11 cellular contexts compared by ENCODE assay signal in the genomic region with DNA sequence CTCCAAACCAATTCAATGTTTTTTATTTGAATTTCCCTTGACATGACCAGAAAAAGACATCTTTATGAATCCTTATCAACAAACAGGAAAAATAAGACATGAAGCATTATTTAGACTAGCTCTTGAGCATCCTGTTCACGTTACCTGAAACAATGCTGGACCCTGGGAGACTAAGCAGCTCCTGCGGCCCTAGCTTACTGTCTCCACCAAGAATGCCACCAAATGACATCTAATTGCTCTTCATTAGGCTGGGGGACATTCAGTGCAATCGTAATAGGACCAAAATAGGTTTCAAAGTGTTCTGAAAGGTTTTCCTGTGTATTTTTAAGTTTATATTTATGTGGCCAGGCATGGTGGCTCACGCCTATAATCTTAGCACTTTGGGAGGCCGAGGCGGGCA. TPM values are rescaled to one million over a fixed set of nuclear protein-coding genes. Genes with fewer than 3 reads are reported as not detected.
DNase-seq lines count a peak whose midpoint lies in the region; ATAC-seq, FAIRE-seq and TF ChIP-seq lines count a peak whose summit lies in the region.
"Had no signal": no experiment of that assay in that cellular context is flagged by ENCODE, and none has a peak within 500 bp of the region (broad histone marks: within the 10 kb centered on the region; RNA-seq: fewer than 3 reads in every experiment).

No MANE protein-coding gene starts in this region.

- no peak for ATAC-seq in activated CD4-positive, CD25-positive, alpha-beta regulatory T cell treated with anti-CD3 and anti-CD28 coated beads, Interleukin-2, amount 50 U/mL, for 24 hours
- ATAC-seq in GM21528 (IDR thresholded peaks at IDR 0.05; ENCODE audit: low FRiP score, unreplicated experiment): no peak

- peaks cover under 1% of the 10 kb centered on the region for H3K36me3 ChIP-seq in astrocyte (ENCODE audit: insufficient read depth, low read length)
- H3K36me3 ChIP-seq in mucosa of rectum (ENCODE audit: control insufficient read depth in 2 of 2, insufficient read depth in 2 of 2, low read length in 2 of 2): peaks cover under 1 to 11% of the 10 kb centered on the region in 2 donors
- H3K36me3 ChIP-seq in testis (ENCODE audit: low read depth, missing control alignments): no peaks in the 10 kb centered on the region

- H3K9ac ChIP-seq in astrocyte (ENCODE audit: low read length) (no peak overlapping the region), mucosa of rectum (ENCODE audit: low read depth in 1 of 2, low read length in 2 of 2) (no peak overlapping the region)

- no peak for TF ChIP-seq POLR2A in testis (IDR thresholded peaks at IDR 0.05)

- TF ChIP-seq CTCF in astrocyte (IDR thresholded peaks at IDR 0.05; ENCODE audit: insufficient read depth, low read depth, low read length) (no peak), testis (IDR thresholded peaks at IDR 0.05) (no peak)

- no peak for DNase-seq in activated T-cell treated with anti-CD3 and anti-CD28 coated beads, Interleukin-2, amount 50 U/mL, for 24 hours
- no peak for DNase-seq in activated T-cell treated with anti-CD3 and anti-CD28 coated beads for 4 hours
- no peak for DNase-seq in astrocyte (ENCODE audit: low read depth)
- DNase-seq in testis: no peak
- DNase-seq in RCC 7860 (ENCODE audit: low spot score): no peak
- DNase-seq: activated CD4-positive, CD25-positive, alpha-beta regulatory T cell treated with anti-CD3 and anti-CD28 coated beads, Interleukin-2, amount 50 U/mL, for 72 hours; GF-D8; NCI-H2171 had no signal

- H3K27ac Mint-ChIP-seq in activated T-cell treated with anti-CD3 and anti-CD28 coated beads, Interleukin-2, amount 50 U/mL, for 24 hours: peak overlapping the region; percentile 92
- peak overlapping the region; percentile 98 for H3K27ac Mint-ChIP-seq in astrocyte (ENCODE audit: unreplicated experiment)

- peaks cover 74% of the 10 kb centered on the region for H3K4me1 Mint-ChIP-seq in activated T-cell treated with anti-CD3 and anti-CD28 coated beads, Interleukin-2, amount 50 U/mL, for 24 hours (ENCODE audit: low read depth)
- H3K4me1 Mint-ChIP-seq in astrocyte (ENCODE audit: low read depth, unreplicated experiment): peaks cover 67% of the 10 kb centered on the region

- intact Hi-C loops in testis (cut with DNase I; ENCODE audit: low total_unique reads): no loop called here

- H3K4me3 ChIP-seq in astrocyte (ENCODE audit: insufficient read depth, low read depth, low read length) (no peak overlapping the region), mucosa of rectum (ENCODE audit: low read length in 2 of 2) (no peak overlapping the region), testis (no peak overlapping the region)

- no peaks in the 10 kb centered on the region for H3K9me3 ChIP-seq in astrocyte (ENCODE audit: insufficient read depth, low read depth, low read length)
- H3K9me3 ChIP-seq in mucosa of rectum (ENCODE audit: control insufficient read depth in 2 of 2, low read length in 2 of 2): no peaks in the 10 kb centered on the region
- no peaks in the 10 kb centered on the region for H3K9me3 ChIP-seq in testis

- no peaks in the 10 kb centered on the region for H3K9me3 Mint-ChIP-seq in activated T-cell treated with anti-CD3 and anti-CD28 coated beads, Interleukin-2, amount 50 U/mL, for 24 hours
- no peaks in the 10 kb centered on the region for H3K9me3 Mint-ChIP-seq in astrocyte (ENCODE audit: unreplicated experiment)

- peaks cover 87% of the 10 kb centered on the region for H3K36me3 Mint-ChIP-seq in activated T-cell treated with anti-CD3 and anti-CD28 coated beads, Interleukin-2, amount 50 U/mL, for 24 hours (ENCODE audit: low read depth)
- peaks cover 1% of the 10 kb centered on the region for H3K36me3 Mint-ChIP-seq in astrocyte (ENCODE audit: low read depth, unreplicated experiment)

- FAIRE-seq in astrocyte (lab: Jason Lieb, UNC): no peak
- no peak for FAIRE-seq in RCC 7860 (lab: Jason Lieb, UNC)

- 66 to 85% methylated on average over 6 of the region's 6 CpGs for whole genome bisulfite sequencing in testis, 2 donors

- peaks cover 80% of the 10 kb centered on the region for H4K20me1 ChIP-seq in astrocyte (ENCODE audit: insufficient read depth, low read length)

- H3K27ac ChIP-seq in astrocyte (ENCODE audit: low read depth, low read length) (no peak overlapping the region), mucosa of rectum (ENCODE audit: low read depth in 2 of 2, low read length in 2 of 2) (peak overlapping the region; percentile 83 to 87), testis (peak overlapping the region; percentile 81 to 85)

- H3K4me3 Mint-ChIP-seq in activated T-cell treated with anti-CD3 and anti-CD28 coated beads, Interleukin-2, amount 50 U/mL, for 24 hours: no peak overlapping the region
- H3K4me3 Mint-ChIP-seq in astrocyte (ENCODE audit: unreplicated experiment): no peak overlapping the region

- peaks cover 100% of the 10 kb centered on the region for H3K79me2 ChIP-seq in astrocyte (ENCODE audit: insufficient read depth, low read length)

- H3K27me3 ChIP-seq in astrocyte (ENCODE audit: insufficient read depth, low read length) (no peaks in the 10 kb centered on the region), mucosa of rectum (ENCODE audit: control insufficient read depth in 2 of 2, insufficient read depth in 2 of 2, low read length in 2 of 2) (no peaks in the 10 kb centered on the region), testis (no peaks in the 10 kb centered on the region)

- peaks cover 44% of the 10 kb centered on the region for H3K4me1 ChIP-seq in astrocyte (ENCODE audit: insufficient read depth, low read length)
- H3K4me1 ChIP-seq in mucosa of rectum (ENCODE audit: control insufficient read depth in 2 of 2, insufficient read depth in 2 of 2, low read length in 2 of 2): peaks cover 51 to 54% of the 10 kb centered on the region in 2 donors
- H3K4me1 ChIP-seq in testis: peaks cover 68% of the 10 kb centered on the region

- no peak overlapping the region for H3K4me2 ChIP-seq in astrocyte (ENCODE audit: low read length)

- no peak overlapping the region for H2AFZ ChIP-seq in astrocyte (ENCODE audit: low read depth, low read length)

- H3K27me3 Mint-ChIP-seq in activated T-cell treated with anti-CD3 and anti-CD28 coated beads, Interleukin-2, amount 50 U/mL, for 24 hours: no peaks in the 10 kb centered on the region
- H3K27me3 Mint-ChIP-seq in astrocyte (ENCODE audit: low read depth, unreplicated experiment): no peaks in the 10 kb centered on the region

RNA-seq across cellular contexts. Expression of a gene that starts 25.5 kb away (rescaled TPM):
- total RNA-seq in astrocyte (81.0 and 83.3 TPM in 2 replicates), testis (100 to 1,000 TPM; 126 to 132 TPM)
- polyA plus RNA-seq in testis (ENCODE audit: insufficient read depth, low read depth, low replicate concordance): 72.7 TPM

RNA-seq across cellular contexts. Expression of a gene that starts 26.5 kb away (rescaled TPM):
- total RNA-seq in astrocyte: 147 and 184 TPM in 2 replicates
- total RNA-seq in testis: 100 to 1,000 TPM in 1 of 2 donors, 10 to 100 TPM in 1; 81.3 to 103 TPM
- 284 TPM for polyA plus RNA-seq in testis (ENCODE audit: insufficient read depth, low read depth, low replicate concordance)
